In the genomic region with DNA sequence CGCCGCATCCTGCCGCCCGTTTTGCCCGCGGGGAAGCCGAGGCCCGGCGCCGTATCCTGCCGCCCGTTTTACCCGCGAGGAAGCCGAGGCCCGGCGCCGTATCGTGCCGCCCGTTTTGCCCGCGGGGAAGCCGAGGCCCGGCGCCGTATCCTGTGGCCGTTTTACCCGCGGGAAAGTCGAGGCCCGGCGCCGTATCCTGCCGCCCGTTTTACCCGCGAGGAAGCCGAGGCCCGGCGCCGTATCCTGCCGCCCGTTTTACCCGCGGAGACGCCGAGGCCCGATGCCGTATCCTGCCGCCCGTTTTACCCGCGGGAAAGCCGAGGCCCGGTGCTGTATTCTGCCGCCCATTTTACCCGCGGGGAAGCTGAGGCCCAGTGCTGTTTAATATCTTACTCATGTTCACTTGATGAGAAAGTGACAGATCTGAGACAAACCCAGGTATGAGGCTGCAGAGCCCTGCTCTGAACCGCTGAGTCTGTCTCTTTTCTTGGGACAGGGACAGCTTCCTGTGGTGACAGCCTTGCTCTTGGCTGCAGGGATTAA, we compare ENCODE assay signal across 10 cellular contexts.
A peak's percentile ranks its signal among the peaks of the same experiment; 100 is the strongest.
DNase-seq lines count a peak whose midpoint lies in the region; ATAC-seq, FAIRE-seq and TF ChIP-seq lines count a peak whose summit lies in the region.
"Had no signal": no experiment of that assay in that cellular context is flagged by ENCODE, and none has a peak within 500 bp of the region (broad histone marks: within the 10 kb centered on the region; RNA-seq: fewer than 3 reads in every experiment).

No MANE protein-coding gene starts in this region.

- no peaks in the 10 kb centered on the region for H3K36me3 ChIP-seq in CD8-positive, alpha-beta T cell (ENCODE audit: insufficient read depth, low read length)
- no peaks in the 10 kb centered on the region for H3K36me3 ChIP-seq in psoas muscle (ENCODE audit: insufficient read depth in 1 of 2, low read depth in 1 of 2)

- no peak overlapping the region for H3K27ac ChIP-seq in CD8-positive, alpha-beta T cell (ENCODE audit: low read depth, low read length)
- H3K27ac ChIP-seq in coronary artery = no peak overlapping the region
- no peak overlapping the region for H3K27ac ChIP-seq in psoas muscle

- peak overlapping the region; percentile 62 for H3K4me3 Mint-ChIP-seq in CD8-positive, alpha-beta T cell

- H3K36me3 Mint-ChIP-seq in CD8-positive, alpha-beta T cell = no peaks in the 10 kb centered on the region

- FAIRE-seq in HTR-8/SVneo (lab: Jason Lieb, UNC) = peak; percentile 36

- no peak overlapping the region for H3K27ac Mint-ChIP-seq in CD8-positive, alpha-beta T cell

- 0 to 13% (median 3%) methylated on average over 39 to 60 of the region's 60 CpGs for WGBS in psoas muscle, 3 donors

- intact Hi-C loops in CD8-positive, alpha-beta T cell (cut with DNase I, micrococcal nuclease) = no loop called here
- intact Hi-C loops in psoas muscle (cut with DNase I) = no loop called here

- POLR2A ChIA-PET in CD8-positive, alpha-beta T cell (lab: Charles Lee) = no interaction called here

- H3K27me3 Mint-ChIP-seq in CD8-positive, alpha-beta T cell (ENCODE audit: low read depth) = peaks cover 37% of the 10 kb centered on the region

- no peak for ATAC-seq in CD8-positive, alpha-beta T cell
- peak in 2 of 4 donors; percentile 54 for ATAC-seq in psoas muscle
- no peak for ATAC-seq in GM21447 (IDR thresholded peaks at IDR 0.05; ENCODE audit: unreplicated experiment)
- no peak for ATAC-seq in omental fat pad (ENCODE audit: low FRiP score)

- peaks cover 4% of the 10 kb centered on the region for H3K4me1 Mint-ChIP-seq in CD8-positive, alpha-beta T cell (ENCODE audit: low read depth)

- CTCF ChIA-PET in CD8-positive, alpha-beta T cell (lab: Charles Lee) = no interaction called here

- no peaks in the 10 kb centered on the region for H3K9me3 ChIP-seq in CD8-positive, alpha-beta T cell (ENCODE audit: low read length)
- no peaks in the 10 kb centered on the region for H3K9me3 ChIP-seq in psoas muscle

- H3K4me1 ChIP-seq in CD8-positive, alpha-beta T cell (ENCODE audit: insufficient read depth, low read length) = no peaks in the 10 kb centered on the region
- H3K4me1 ChIP-seq in psoas muscle = no peaks in the 10 kb centered on the region

- no peak for DNase-seq in CD8-positive, alpha-beta T cell
- DNase-seq in HTR-8/SVneo (ENCODE audit: insufficient read length, low spot score) = no peak
- no peak for DNase-seq in coronary artery (ENCODE audit: low spot score)
- DNase-seq in psoas muscle = no peak
- DNase-seq in omental fat pad (ENCODE audit: low spot score) = no peak
- DNase-seq in EL = no peak
- DNase-seq: activated gamma-delta T cell; DMS79 treated with DMSO at 0.1 percent for 48 hours; stimulated activated naive CD4-positive, alpha-beta T cell treated with Interleukin-2 at 50 U/mL for 16 hours had no signal

- no peak for TF ChIP-seq CTCF in CD8-positive, alpha-beta T cell (IDR thresholded peaks at IDR 0.05)
- TF ChIP-seq CTCF in coronary artery (IDR thresholded peaks at IDR 0.05) (no peak), psoas muscle (IDR thresholded peaks at IDR 0.05) (no peak), omental fat pad (IDR thresholded peaks at IDR 0.05) (no peak)

- H3K27me3 ChIP-seq in CD8-positive, alpha-beta T cell (ENCODE audit: insufficient read depth, low read length) = peaks cover 4% of the 10 kb centered on the region
- peaks cover 0 to 4% (median 0%) of the 10 kb centered on the region in 3 donors for H3K27me3 ChIP-seq in psoas muscle (ENCODE audit: insufficient read depth in 3 of 3, low read length in 2 of 3)

- no peaks in the 10 kb centered on the region for H3K9me3 Mint-ChIP-seq in CD8-positive, alpha-beta T cell

- no peak overlapping the region for H3K4me3 ChIP-seq in CD8-positive, alpha-beta T cell (ENCODE audit: low read depth, low read length)
- H3K4me3 ChIP-seq in coronary artery (peak overlapping the region; percentile 61), psoas muscle (peak overlapping the region; percentile 59)
